ENCODE assay signal across 21 cellular contexts in the genomic region with DNA sequence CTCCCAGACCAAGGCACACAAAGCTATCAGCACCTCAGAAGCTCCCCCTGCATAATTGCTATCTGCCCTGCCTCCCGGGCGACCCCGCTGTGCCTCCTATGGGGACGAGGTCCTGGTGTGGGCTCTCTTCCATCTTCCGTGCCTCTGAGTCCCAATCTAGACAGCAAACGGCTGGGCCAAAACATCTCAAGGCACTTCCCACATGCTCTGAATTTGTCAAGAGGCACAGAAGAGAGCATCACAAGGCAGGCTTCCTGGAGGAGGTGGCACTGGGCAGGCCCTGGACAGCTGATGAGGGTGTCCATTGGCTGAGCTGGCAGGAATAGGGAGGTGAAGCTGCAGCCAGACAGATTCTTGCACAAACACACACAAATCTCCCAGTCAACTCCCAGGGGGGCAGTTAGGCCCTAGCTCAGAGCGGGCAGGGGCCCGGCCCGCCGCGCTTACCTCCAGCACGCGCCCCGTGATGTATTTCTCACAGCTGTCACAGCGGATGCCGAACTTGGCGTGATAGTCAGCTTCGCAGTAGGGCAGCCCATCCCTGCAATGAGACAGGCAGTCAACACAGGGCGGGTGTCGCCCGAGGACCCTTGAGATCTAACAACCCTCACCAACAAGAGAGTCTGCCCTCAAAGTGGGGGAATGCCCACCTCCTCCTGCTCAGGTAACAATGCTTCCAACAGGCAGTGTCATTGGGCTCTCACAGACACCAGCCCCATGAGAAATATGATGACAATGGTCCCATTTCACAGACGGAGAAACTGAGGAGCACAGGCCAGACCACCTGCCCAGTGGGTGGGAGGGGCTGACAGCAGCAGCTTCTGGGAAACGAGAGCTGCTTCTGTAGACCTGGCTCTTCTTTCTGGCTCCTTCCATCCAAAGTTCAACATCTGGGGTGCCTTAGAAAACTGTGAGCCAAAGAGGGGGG.
DNase-seq lines count a peak whose midpoint lies in the region; ATAC-seq, FAIRE-seq and TF ChIP-seq lines count a peak whose summit lies in the region.
"Had no signal": no experiment of that assay in that cellular context is flagged by ENCODE, and none has a peak within 500 bp of the region (broad histone marks: within the 10 kb centered on the region; RNA-seq: fewer than 3 reads in every experiment).

No MANE protein-coding gene starts in this region.

- H4K5ac ChIP-seq in H1 (ENCODE audit: insufficient read length, low read depth, low read length) = no peak overlapping the region

- no peaks in the 10 kb centered on the region; the same call in 1 of the 2 replicates for H3K23me2 ChIP-seq in H1 (ENCODE audit: low read depth, low read length)

- H3K9me3 Mint-ChIP-seq in CD14-positive monocyte = no peaks in the 10 kb centered on the region
- no peaks in the 10 kb centered on the region for H3K9me3 Mint-ChIP-seq in CD4-positive, alpha-beta memory T cell
- H3K9me3 Mint-ChIP-seq: CD8-positive, alpha-beta T cell; T-helper 1 cell treated with Interleukin-12 subunit alpha and Interleukin-12 subunit beta and Interleukin-4 antibody, amounts not matched to agents 30 μg/mL and 1 μg/mL, for 36 hours had no signal

- peak overlapping the region; percentile 72 for H3K4ac ChIP-seq in H1 (replicated peaks; ENCODE audit: insufficient read length, low read depth, low read length)

- ATAC-seq in A549 (no peak), psoas muscle (peak in 3 of 4 donors; percentile 9 to 25 (median 18))
- ATAC-seq: CD8-positive, alpha-beta T cell; Right ventricle myocardium inferior had no signal

- intact Hi-C loops in CD14-positive monocyte (cut with micrococcal nuclease) (no loop called here), psoas muscle (cut with DNase I) (no loop called here)
- intact Hi-C loops in CD4-positive, alpha-beta memory T cell (cut with micrococcal nuclease) = no loop called here

- H2BK5ac ChIP-seq in H1 (ENCODE audit: low read depth, low read length) = no peak overlapping the region

- 81% methylated on average over 15 of the region's 23 CpGs for WGBS in A549 (ENCODE audit: missing lambda C conversion rate)
- 86% methylated on average over 23 of the region's 23 CpGs; no CpG with 5 or more reads in 1 of the 2 experiments for WGBS in H1 (ENCODE audit: extremely low coverage in 1 of 2, insufficient coverage in 1 of 2, insufficient read length in 1 of 2, insufficient replicate concordance in 2 of 2, low coverage in 1 of 2, low lambda C conversion rate in 2 of 2, missing lambda C conversion rate in 1 of 2), 2 experiments
- 83 to 90% (median 85%) methylated on average over 23 of the region's 23 CpGs for WGBS in psoas muscle, 3 donors

- no peak for TF ChIP-seq POLR2A in A549 (IDR thresholded peaks at IDR 0.05; ENCODE audit: low read length)
- no peak for TF ChIP-seq POLR2A in H1 (IDR thresholded peaks at IDR 0.05; ENCODE audit: control extremely low read depth in 1 of 2, low read depth in 2 of 2, low read length in 2 of 2)

- TF ChIP-seq EP300 in A549 (IDR thresholded peaks at IDR 0.05) (no peak), H1 (IDR thresholded peaks at IDR 0.05; ENCODE audit: borderline replicate concordance in 1 of 2, low read depth in 2 of 2, low read length in 2 of 2) (no peak)

- peak overlapping the region; percentile 42 for H4K91ac ChIP-seq in H1 (replicated peaks; ENCODE audit: insufficient read length, low read length)

- H3K4me1 ChIP-seq in A549 = no peaks in the 10 kb centered on the region
- H3K4me1 ChIP-seq in H1 (replicated peaks in 1 of 4; ENCODE audit: control insufficient read depth in 3 of 4, insufficient read depth in 4 of 4, low read length in 3 of 4) = peaks cover 4 to 11% (median 9%) of the 10 kb centered on the region in 4 experiments; a peak in 6 of 7 replicates
- H3K4me1 ChIP-seq in psoas muscle = peaks cover 3% of the 10 kb centered on the region
- no peaks in the 10 kb centered on the region for H3K4me1 ChIP-seq in CD4-positive, alpha-beta memory T cell (ENCODE audit: insufficient read depth, low read length)

- no peak overlapping the region for H3K9ac ChIP-seq in H1 (replicated peaks in 1 of 4; ENCODE audit: extremely low read depth in 1 of 4, low read depth in 3 of 4, low read length in 3 of 4)

- no peak overlapping the region for H2AK5ac ChIP-seq in H1 (ENCODE audit: low read depth, low read length)

- no peak overlapping the region for H3K18ac ChIP-seq in H1 (ENCODE audit: extremely low read depth, low read length)

- no peak for DNase-seq in A549 (ENCODE audit: low read depth in 1 of 2, low spot score in 1 of 2)
- DNase-seq in CD14-positive monocyte (ENCODE audit: low spot score) = peak; percentile 23
- no peak for DNase-seq in H1 (ENCODE audit: low read depth in 1 of 2, low spot score in 2 of 2)
- peak; percentile 13 to 65 for DNase-seq in psoas muscle
- DNase-seq in CD4-positive, alpha-beta memory T cell = no peak
- DNase-seq in activated CD4-positive, alpha-beta T cell treated with anti-CD3 and anti-CD28 coated beads, Interleukin-2, amount 50 U/mL, for 4 hours = no peak
- DNase-seq in activated CD4-positive, alpha-beta T cell treated with anti-CD3 and anti-CD28 coated beads, Interleukin-2, amount 50 U/mL, for 1 hour = no peak
- DNase-seq: CD8-positive, alpha-beta T cell; GDM1; H7; Kasumi-1; NCI-H1417; NCI-H187; NCI-H2107; NCI-H2227 treated with DMSO at 0.1 percent for 48 hours; NCI-H510A; OCI-M1 had no signal

- no peak overlapping the region for H3K27ac Mint-ChIP-seq in CD14-positive monocyte
- no peak overlapping the region for H3K27ac Mint-ChIP-seq in CD4-positive, alpha-beta memory T cell
- H3K27ac Mint-ChIP-seq: CD8-positive, alpha-beta T cell; T-helper 1 cell treated with Interleukin-12 subunit alpha and Interleukin-12 subunit beta and Interleukin-4 antibody, amounts not matched to agents 30 μg/mL and 1 μg/mL, for 36 hours had no signal

- CTCF ChIA-PET in A549 (lab: Yijun Ruan, JAX) (no interaction called here), H1 (lab: Charles Lee; ENCODE audit: partially characterized antibody) (interaction anchor here (2.5 to 5.0 kb wide), 2 partner anchors 9 to 33 kb away, joined by 8 to 34 read pairs; no protein-coding TSS in a partner anchor)
- CTCF ChIA-PET in CD4-positive, alpha-beta memory T cell (lab: Charles Lee; ENCODE audit: partially characterized antibody) = no interaction called here

- H3K79me2 ChIP-seq in H1 (ENCODE audit: control insufficient read depth in 1 of 2, insufficient read depth in 2 of 2, low read length in 2 of 2) = no peaks in the 10 kb centered on the region

- H2BK12ac ChIP-seq in H1 (ENCODE audit: low read depth, low read length) = 0 out of 2 replicates have a peak overlapping the region, but pooled peaks have one; percentile 27

- no peak overlapping the region for H3K4me3 ChIP-seq in A549
- no peak overlapping the region for H3K4me3 ChIP-seq in H1 (ENCODE audit: extremely low read depth in 1 of 4, insufficient read depth in 2 of 4, low read depth in 3 of 4, low read length in 4 of 4)
- H3K4me3 ChIP-seq in psoas muscle = no peak overlapping the region
- H3K4me3 ChIP-seq in CD4-positive, alpha-beta memory T cell (ENCODE audit: low read length in 2 of 2) = no peak overlapping the region

- no peak overlapping the region for H3K56ac ChIP-seq in H1 (replicated peaks; ENCODE audit: insufficient read length, low read depth, low read length)

- H3K27me3 ChIP-seq in H1 (replicated peaks in 1 of 4; ENCODE audit: control insufficient read depth in 3 of 4, extremely low read depth in 1 of 4, insufficient read depth in 3 of 4, low read length in 3 of 4) (no peaks in the 10 kb centered on the region), psoas muscle (ENCODE audit: insufficient read depth in 3 of 3, low read length in 2 of 3) (no peaks in the 10 kb centered on the region)
- H3K27me3 ChIP-seq in CD4-positive, alpha-beta memory T cell (ENCODE audit: insufficient read depth, low read length) = no peaks in the 10 kb centered on the region

- H3K9me3 ChIP-seq in A549 = no peaks in the 10 kb centered on the region
- no peaks in the 10 kb centered on the region for H3K9me3 ChIP-seq in H1 (ENCODE audit: insufficient read depth in 2 of 2, low read depth in 1 of 2, low read length in 1 of 2)
- no peaks in the 10 kb centered on the region for H3K9me3 ChIP-seq in psoas muscle
- H3K9me3 ChIP-seq in CD4-positive, alpha-beta memory T cell (ENCODE audit: control insufficient read depth in 1 of 2, low read length in 2 of 2) = no peaks in the 10 kb centered on the region

- TF ChIP-seq CTCF in A549 (IDR thresholded peaks at IDR 0.05) (no peak), CD14-positive monocyte (IDR thresholded peaks at IDR 0.05) (no peak), H1 (IDR thresholded peaks at IDR 0.05; ENCODE audit: control extremely low read depth in 1 of 3, insufficient read depth in 1 of 3, low read depth in 1 of 3, low read length in 3 of 3) (no peak), psoas muscle (IDR thresholded peaks at IDR 0.05) (no peak)

- H3K4me3 Mint-ChIP-seq in CD14-positive monocyte = no peak overlapping the region
- no peak overlapping the region for H3K4me3 Mint-ChIP-seq in CD4-positive, alpha-beta memory T cell
- H3K4me3 Mint-ChIP-seq: CD8-positive, alpha-beta T cell; T-helper 1 cell treated with Interleukin-12 subunit alpha and Interleukin-12 subunit beta and Interleukin-4 antibody, amounts not matched to agents 30 μg/mL and 1 μg/mL, for 36 hours had no signal

- no peak overlapping the region for H4K8ac ChIP-seq in H1 (ENCODE audit: extremely low read depth, insufficient read depth, low read length)

- no peak overlapping the region for H2AFZ ChIP-seq in H1 (ENCODE audit: low read length)

- H3K36me3 Mint-ChIP-seq in CD14-positive monocyte = no peaks in the 10 kb centered on the region
- no peaks in the 10 kb centered on the region for H3K36me3 Mint-ChIP-seq in CD4-positive, alpha-beta memory T cell
- H3K36me3 Mint-ChIP-seq: CD8-positive, alpha-beta T cell had no signal

- no peak for TF ChIP-seq RAD21 in A549 (conservative IDR thresholded peaks at IDR 0.05 in 1 of 2, IDR thresholded peaks at IDR 0.05 in 1 of 2)
- no peak for TF ChIP-seq RAD21 in H1 (IDR thresholded peaks at IDR 0.05 in 1 of 2, conservative IDR thresholded peaks at IDR 0.05 in 1 of 2; ENCODE audit: low read depth in 2 of 2, low read length in 2 of 2)

- H3K23ac ChIP-seq in H1 (ENCODE audit: insufficient read length) = no peak overlapping the region

- no peaks in the 10 kb centered on the region for H3K79me1 ChIP-seq in H1 (ENCODE audit: low read depth, low read length)

- H3K4me2 ChIP-seq in A549 (no peak overlapping the region), H1 (ENCODE audit: insufficient read depth in 1 of 2, low read depth in 2 of 2, low read length in 2 of 2) (no peak overlapping the region)

- no peak overlapping the region for H3K14ac ChIP-seq in H1 (ENCODE audit: insufficient read length)

- POLR2A ChIA-PET in A549 (lab: Yijun Ruan, JAX) (no interaction called here), H1 (lab: Charles Lee; ENCODE audit: partially characterized antibody) (no interaction called here)
- POLR2A ChIA-PET in CD4-positive, alpha-beta memory T cell (lab: Charles Lee; ENCODE audit: partially characterized antibody) = no interaction called here

- peak overlapping the region; percentile 16; the same call in 1 of the 2 replicates for H2BK15ac ChIP-seq in H1 (ENCODE audit: low read length)

- H3K4me1 Mint-ChIP-seq in CD14-positive monocyte = no peaks in the 10 kb centered on the region
- H3K4me1 Mint-ChIP-seq in CD4-positive, alpha-beta memory T cell = peaks cover 0 to 5% (median 4%) of the 10 kb centered on the region in 4 donors

- no peak overlapping the region for H2BK20ac ChIP-seq in H1 (ENCODE audit: low read length)

- peaks cover 17 to 36% (median 27%) of the 10 kb centered on the region in 3 donors for H3K27me3 Mint-ChIP-seq in CD14-positive monocyte (ENCODE audit: low read depth in 3 of 3)
- peaks cover 0 to 2% of the 10 kb centered on the region in 2 donors for H3K27me3 Mint-ChIP-seq in CD4-positive, alpha-beta memory T cell

- FAIRE-seq in A549 (lab: Jason Lieb, UNC) (no peak), H1 (lab: Jason Lieb, UNC) (no peak)
- FAIRE-seq: GM18507, RCC 7860 had no signal

- H4K20me1 ChIP-seq in H1 (replicated peaks in 1 of 2; ENCODE audit: control insufficient read depth in 1 of 2, insufficient read depth in 2 of 2, low read length in 2 of 2) = no peaks in the 10 kb centered on the region

- no peak overlapping the region for H2BK120ac ChIP-seq in H1 (replicated peaks; ENCODE audit: low read depth, low read length)

- H3K27ac ChIP-seq in A549 (no peak overlapping the region), H1 (ENCODE audit: low read depth, low read length) (no peak overlapping the region), psoas muscle (no peak overlapping the region)
- H3K27ac ChIP-seq in CD4-positive, alpha-beta memory T cell (ENCODE audit: low read depth, low read length) = no peak overlapping the region

- H3K36me3 ChIP-seq in H1 (ENCODE audit: control insufficient read depth in 2 of 4, insufficient read depth in 4 of 4, low read length in 3 of 4) (no peaks in the 10 kb centered on the region), psoas muscle (ENCODE audit: insufficient read depth in 1 of 2, low read depth in 1 of 2) (peaks cover 0 to 95% of the 10 kb centered on the region in 2 donors)
- no peaks in the 10 kb centered on the region for H3K36me3 ChIP-seq in CD4-positive, alpha-beta memory T cell (ENCODE audit: insufficient read depth, low read length)

Comparison
In these comparisons a context has a peak if more than half of its experiments do, and no peak if none do; other contexts are left out.
1. ATAC-seq: peak in psoas muscle (3 of 4); none in A549 (0 of 2).
2. DNase-seq: peak in CD14-positive monocyte (single experiment) and psoas muscle (2 of 2); none in A549 (0 of 2), H1 (0 of 2), CD4-positive, alpha-beta memory T cell (0 of 5), activated CD4-positive, alpha-beta T cell treated with anti-CD3 and anti-CD28 coated beads, Interleukin-2, amount 50 U/mL, for 4 hours (0 of 2) and activated CD4-positive, alpha-beta T cell treated with anti-CD3 and anti-CD28 coated beads, Interleukin-2, amount 50 U/mL, for 1 hour (single experiment).
3. Of the 18 proteins assayed by ChIP-seq in both H1 and A549: peak only in H1: KDM1A; only in A549: none; in both: none; in neither: 17.